ENCODE assay signal across 21 cellular contexts in genomic region chr12:95326450-95326849, GRCh38.
DNase-seq lines count a peak whose midpoint lies in the region; ATAC-seq and TF ChIP-seq lines count a peak whose summit lies in the region.
"Had no signal": no experiment of that assay in that cellular context is flagged by ENCODE, and none has a peak within 500 bp of the region (broad histone marks: within the 10 kb centered on the region; RNA-seq: fewer than 3 reads in every experiment).

No MANE protein-coding gene starts in this region.

- H3K27me3 ChIP-seq in RWPE2 (ENCODE audit: insufficient read depth, poor library complexity, severe bottlenecking) (no peaks in the 10 kb centered on the region), osteoblast (ENCODE audit: insufficient read depth, low read length) (no peaks in the 10 kb centered on the region)
- H3K27me3 ChIP-seq: left lung, neural progenitor cell, Peyer's patch, tibial artery had no signal

- H3K9me3 ChIP-seq in RWPE2 (ENCODE audit: severe bottlenecking) (no peaks in the 10 kb centered on the region), osteoblast (ENCODE audit: low read depth, low read length) (no peaks in the 10 kb centered on the region)
- H3K9me3 ChIP-seq: left lung, Peyer's patch, tibial artery had no signal

- H3K27ac ChIP-seq in RWPE2 (ENCODE audit: poor library complexity, severe bottlenecking) (no peak overlapping the region), osteoblast (ENCODE audit: low read depth, low read length) (no peak overlapping the region)
- H3K27ac ChIP-seq: left lung, neural progenitor cell, Peyer's patch, SK-N-MC, tibial artery had no signal

- TF ChIP-seq POLR2A in GM18505 (IDR thresholded peaks at IDR 0.05; ENCODE audit: borderline replicate concordance, extremely low read depth, insufficient read depth, insufficient read length): no peak

- H3K4me1 ChIP-seq in RWPE2 (ENCODE audit: insufficient read depth, poor library complexity, severe bottlenecking) (peaks cover 9% of the 10 kb centered on the region), osteoblast (ENCODE audit: insufficient read depth, low read length) (peaks cover 9% of the 10 kb centered on the region)
- H3K4me1 ChIP-seq: left lung, tibial artery had no signal

- H2AFZ ChIP-seq in osteoblast (ENCODE audit: low read length): no peak overlapping the region
- H2AFZ ChIP-seq: neural progenitor cell had no signal

- TF ChIP-seq CTCF in RWPE2 (IDR thresholded peaks at IDR 0.05; ENCODE audit: poor library complexity, severe bottlenecking) (no peak), fibroblast of mammary gland (conservative IDR thresholded peaks at IDR 0.05; ENCODE audit: control insufficient read depth, insufficient read depth, low read depth, low read length) (no peak), osteoblast (IDR thresholded peaks at IDR 0.05; ENCODE audit: extremely low read depth, low read depth, low read length) (no peak)

- H3K4me3 ChIP-seq in RWPE2 (ENCODE audit: severe bottlenecking): no peak overlapping the region
- no peak overlapping the region for H3K4me3 ChIP-seq in fibroblast of mammary gland (ENCODE audit: control insufficient read depth, low read depth, low read length)
- H3K4me3 ChIP-seq in osteoblast (ENCODE audit: insufficient read depth, low read length): no peak overlapping the region
- H3K4me3 ChIP-seq: left lung, neural progenitor cell, Peyer's patch, SK-N-MC, tibial artery had no signal

- H4K20me1 ChIP-seq in osteoblast (ENCODE audit: insufficient read depth, low read length): no peaks in the 10 kb centered on the region

- peak; percentile 42; the same call in 2 of the 3 replicates for ATAC-seq in RWPE2 (ENCODE audit: low read depth)
- no peak for ATAC-seq in GM19463 (IDR thresholded peaks at IDR 0.05; ENCODE audit: unreplicated experiment)
- ATAC-seq in GM18505 (IDR thresholded peaks at IDR 0.05; ENCODE audit: unreplicated experiment): no peak
- no peak for ATAC-seq in GM18861 (IDR thresholded peaks at IDR 0.05; ENCODE audit: unreplicated experiment)
- ATAC-seq: left lung; stimulated activated memory B cell treated with anti-CD40 and anti-IgM and Interleukin-4, amounts not matched to agents 10 μg/mL and 1 μg/mL and 100 μg/mL, for 72 hours had no signal

- H3K36me3 ChIP-seq in RWPE2 (ENCODE audit: low read depth): no peaks in the 10 kb centered on the region
- H3K36me3 ChIP-seq in osteoblast (ENCODE audit: insufficient read depth, low read length): no peaks in the 10 kb centered on the region
- H3K36me3 ChIP-seq: left lung, neural progenitor cell, Peyer's patch, tibial artery had no signal

- H3K79me2 ChIP-seq in osteoblast (ENCODE audit: insufficient read depth, low read length): no peaks in the 10 kb centered on the region

- DNase-seq in GM04504 (ENCODE audit: low read depth) (peak; percentile 32), RWPE2 (ENCODE audit: low spot score) (no peak), fibroblast of mammary gland (ENCODE audit: low read depth) (peak; percentile 69), osteoblast (ENCODE audit: insufficient read length, low spot score, missing footprints) (no peak), T-helper 1 cell (no peak)
- DNase-seq: activated CD4-positive, CD25-positive, alpha-beta regulatory T cell treated with anti-CD3 and anti-CD28 coated beads, Interleukin-2, amount 50 U/mL, for 72 hours; activated naive CD8-positive, alpha-beta T cell treated with anti-CD3 and anti-CD28 coated beads, Interleukin-2, amount 10 ng/mL, durations not matched to agents 7 days and 5 days; CD8-positive, alpha-beta memory T cell; left lung; NCI-H1417 treated with DMSO at 0.1 percent for 48 hours; NCI-H2171 treated with DMSO at 0.1 percent for 48 hours; NCI-H82; Peyer's patch; T-helper 9 cell; tibial artery had no signal

- peak overlapping the region; percentile 26 for H3K4me2 ChIP-seq in osteoblast (ENCODE audit: insufficient read depth, low read length)
- H3K4me2 ChIP-seq: neural progenitor cell had no signal

Comparison
In these comparisons a context has a peak if more than half of its experiments do, and no peak if none do; other contexts are left out.
1. DNase-seq: peak in GM04504 (single experiment) and fibroblast of mammary gland (single experiment); none in RWPE2 (single experiment), osteoblast (single experiment) and T-helper 1 cell (0 of 5).